In the genomic region with DNA sequence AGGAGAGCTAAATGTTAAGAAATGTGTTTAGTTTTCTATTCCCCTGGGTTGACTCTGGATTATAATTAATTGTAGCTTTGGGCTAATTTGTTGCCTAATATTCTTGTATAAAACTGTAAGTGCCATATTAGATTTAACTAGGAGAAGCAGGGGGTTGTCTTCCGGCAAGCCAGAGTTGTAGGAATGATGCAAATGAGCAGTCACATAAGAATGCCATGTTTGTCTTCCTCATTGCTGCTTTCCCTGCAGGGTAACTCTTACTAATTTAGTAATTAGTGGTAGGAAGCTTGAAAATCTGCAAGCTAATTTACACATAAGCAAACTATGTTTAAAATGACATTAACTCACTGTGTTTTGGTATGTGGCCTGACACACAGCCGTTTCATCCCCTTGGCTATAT, we compare ENCODE assay signal across 25 cellular contexts.
DNase-seq lines count a peak whose midpoint lies in the region; ATAC-seq, FAIRE-seq and TF ChIP-seq lines count a peak whose summit lies in the region.
"Had no signal": no experiment of that assay in that cellular context is flagged by ENCODE, and none has a peak within 500 bp of the region (broad histone marks: within the 10 kb centered on the region; RNA-seq: fewer than 3 reads in every experiment).

No MANE protein-coding gene starts in this region.

- TF ChIP-seq CTCF in SK-N-SH (IDR thresholded peaks at IDR 0.05) (no peak), astrocyte (IDR thresholded peaks at IDR 0.05; ENCODE audit: insufficient read depth, low read depth, low read length) (no peak), fibroblast of villous mesenchyme (IDR thresholded peaks at IDR 0.05; ENCODE audit: insufficient read depth, low read depth, low read length) (no peak)

- no peak overlapping the region for H2BK120ac ChIP-seq in trophoblast cell (ENCODE audit: insufficient read depth, low read length, poor library complexity)

- TF ChIP-seq EP300 in SK-N-SH (IDR thresholded peaks at IDR 0.05; ENCODE audit: borderline replicate concordance in 1 of 2, low read depth in 1 of 2, low read length in 1 of 2), result no peak

- peak overlapping the region; percentile 87 for H3K27ac Mint-ChIP-seq in astrocyte (ENCODE audit: unreplicated experiment)
- H3K27ac Mint-ChIP-seq: effector memory CD8-positive, alpha-beta T cell; memory B cell; natural killer cell treated with Interleukin-12 subunit alpha and Interleukin-12 subunit beta and Interleukin-15 and Interleukin-18, amount 100 ng/mL, for 72 hours had no signal

- no peaks in the 10 kb centered on the region for H3K9me2 ChIP-seq in SK-N-SH

- H3K4me2 ChIP-seq in SK-N-SH (peak overlapping the region; percentile 27; the same call in 1 of the 2 replicates), astrocyte (ENCODE audit: low read length) (peak overlapping the region; percentile 73), skeletal muscle satellite cell (ENCODE audit: low read length) (peak overlapping the region; percentile 52), trophoblast cell (ENCODE audit: low read length) (no peak overlapping the region)

- H3K9ac ChIP-seq in SK-N-SH (no peak overlapping the region), astrocyte (ENCODE audit: low read length) (peak overlapping the region; percentile 53), skeletal muscle satellite cell (ENCODE audit: low read depth, low read length) (peak overlapping the region; percentile 41), trophoblast cell (ENCODE audit: low read length) (no peak overlapping the region)

- no peak overlapping the region for H2BK12ac ChIP-seq in trophoblast cell (ENCODE audit: low read length)

- H3K23ac ChIP-seq in trophoblast cell (ENCODE audit: low read length), result no peak overlapping the region

- H2AK5ac ChIP-seq in trophoblast cell (ENCODE audit: low read length), result no peak overlapping the region

- no peaks in the 10 kb centered on the region for H3K9me3 ChIP-seq in SK-N-SH
- H3K9me3 ChIP-seq in astrocyte (ENCODE audit: insufficient read depth, low read depth, low read length), result no peaks in the 10 kb centered on the region
- H3K9me3 ChIP-seq in skeletal muscle satellite cell (replicated peaks; ENCODE audit: low read length), result no peaks in the 10 kb centered on the region
- no peaks in the 10 kb centered on the region for H3K9me3 ChIP-seq in trophoblast cell (ENCODE audit: insufficient read depth, low read depth, low read length)
- H3K9me3 ChIP-seq: adrenal gland, prostate gland had no signal

- H3K27ac ChIP-seq in SK-N-SH (ENCODE audit: low read depth in 2 of 2, low read length in 1 of 2), result peak overlapping the region in 1 of 2 experiments; percentile 56; a peak in 2 of 4 replicates
- H3K27ac ChIP-seq in astrocyte (ENCODE audit: low read depth, low read length), result peak overlapping the region; percentile 72
- H3K27ac ChIP-seq in trophoblast cell (ENCODE audit: low read depth, low read length), result no peak overlapping the region
- H3K27ac ChIP-seq: 22Rv1, adrenal gland, prostate gland had no signal

- TF ChIP-seq RAD21 in SK-N-SH (IDR thresholded peaks at IDR 0.05; ENCODE audit: low read length), result no peak

- H3K79me2 ChIP-seq in SK-N-SH (ENCODE audit: insufficient read depth), result no peaks in the 10 kb centered on the region
- no peaks in the 10 kb centered on the region for H3K79me2 ChIP-seq in astrocyte (ENCODE audit: insufficient read depth, low read length)
- no peaks in the 10 kb centered on the region for H3K79me2 ChIP-seq in trophoblast cell (ENCODE audit: control insufficient read depth, insufficient read depth, low read length, poor library complexity)

- H3K4me1 ChIP-seq in SK-N-SH (ENCODE audit: control insufficient read depth in 1 of 2, insufficient read depth in 2 of 2, low read depth in 1 of 2, low read length in 1 of 2) (peaks cover 0 to 6% of the 10 kb centered on the region in 2 experiments; a peak in 2 of 4 replicates), astrocyte (ENCODE audit: insufficient read depth, low read length) (peaks cover 9% of the 10 kb centered on the region), skeletal muscle satellite cell (ENCODE audit: control insufficient read depth, insufficient read depth, low read length) (peaks cover 21% of the 10 kb centered on the region), trophoblast cell (ENCODE audit: control insufficient read depth in 1 of 2, insufficient read depth in 2 of 2, low read length in 2 of 2) (no peaks in the 10 kb centered on the region)
- H3K4me1 ChIP-seq: adrenal gland, prostate gland had no signal

- H3K27me3 ChIP-seq in SK-N-SH (ENCODE audit: insufficient read depth) (no peaks in the 10 kb centered on the region), astrocyte (ENCODE audit: insufficient read depth, low read length) (no peaks in the 10 kb centered on the region), skeletal muscle satellite cell (ENCODE audit: control insufficient read depth, insufficient read depth, low read length) (no peaks in the 10 kb centered on the region), trophoblast cell (ENCODE audit: insufficient read depth, low read length) (no peaks in the 10 kb centered on the region)
- H3K27me3 ChIP-seq: adrenal gland had no signal

- H3K36me3 Mint-ChIP-seq in astrocyte (ENCODE audit: low read depth, unreplicated experiment), result no peaks in the 10 kb centered on the region
- H3K36me3 Mint-ChIP-seq: memory B cell had no signal

- no peak overlapping the region for H3K4me3 ChIP-seq in SK-N-SH (ENCODE audit: low read depth in 2 of 2, low read length in 1 of 2)
- H3K4me3 ChIP-seq in astrocyte (ENCODE audit: insufficient read depth, low read depth, low read length), result no peak overlapping the region
- no peak overlapping the region for H3K4me3 ChIP-seq in fibroblast of villous mesenchyme (ENCODE audit: low read depth, low read length)
- H3K4me3 ChIP-seq in skeletal muscle satellite cell (ENCODE audit: low read length), result no peak overlapping the region
- no peak overlapping the region for H3K4me3 ChIP-seq in trophoblast cell (ENCODE audit: low read depth, low read length)
- H3K4me3 ChIP-seq: adrenal gland, prostate gland had no signal

- ATAC-seq in SK-N-SH treated with all-trans-retinoic acid at 6 μM for 48 hours, result no peak
- no peak for ATAC-seq in GM18517 (IDR thresholded peaks at IDR 0.05; ENCODE audit: unreplicated experiment)
- ATAC-seq: effector memory CD8-positive, alpha-beta T cell; natural killer cell treated with Interleukin-12 subunit alpha and Interleukin-12 subunit beta and Interleukin-15 and Interleukin-18, amount 100 ng/mL, for 72 hours had no signal

- H3K14ac ChIP-seq in trophoblast cell (ENCODE audit: low read length), result no peak overlapping the region

- H3K4ac ChIP-seq in trophoblast cell (ENCODE audit: low read depth, low read length), result no peak overlapping the region

- CTCF ChIA-PET in SK-N-SH (lab: Yijun Ruan, JAX), result interaction anchor here (1.1 to 1.8 kb wide), 2 partner anchors 8 to 14 kb away, joined by 4 read pairs; no protein-coding TSS in a partner anchor

- no peak overlapping the region for H4K12ac ChIP-seq in trophoblast cell (ENCODE audit: low read depth, low read length)

- H2AFZ ChIP-seq in SK-N-SH (ENCODE audit: low read depth) (no peak overlapping the region), astrocyte (ENCODE audit: low read depth, low read length) (no peak overlapping the region), trophoblast cell (ENCODE audit: insufficient read depth, low read length, poor library complexity) (no peak overlapping the region)

- H3K4me3 Mint-ChIP-seq in astrocyte (ENCODE audit: unreplicated experiment), result no peak overlapping the region
- H3K4me3 Mint-ChIP-seq: effector memory CD8-positive, alpha-beta T cell; memory B cell; natural killer cell treated with Interleukin-12 subunit alpha and Interleukin-12 subunit beta and Interleukin-15 and Interleukin-18, amount 100 ng/mL, for 72 hours had no signal

- H4K91ac ChIP-seq in trophoblast cell (ENCODE audit: low read depth, low read length), result no peak overlapping the region

- POLR2A ChIA-PET in SK-N-SH (lab: Yijun Ruan, JAX), result no interaction called here

- H3K36me3 ChIP-seq in SK-N-SH (replicated peaks in 1 of 2; ENCODE audit: control insufficient read depth in 1 of 2, insufficient read depth in 2 of 2, low read length in 1 of 2), result no peaks in the 10 kb centered on the region
- H3K36me3 ChIP-seq in astrocyte (ENCODE audit: insufficient read depth, low read length), result no peaks in the 10 kb centered on the region
- no peaks in the 10 kb centered on the region for H3K36me3 ChIP-seq in skeletal muscle satellite cell (ENCODE audit: insufficient read depth, low read length)
- no peaks in the 10 kb centered on the region for H3K36me3 ChIP-seq in trophoblast cell (ENCODE audit: control insufficient read depth in 1 of 2, insufficient read depth in 2 of 2, low read length in 2 of 2)
- H3K36me3 ChIP-seq: adrenal gland, prostate gland had no signal

- no peaks in the 10 kb centered on the region for H4K20me1 ChIP-seq in SK-N-SH (ENCODE audit: insufficient read depth)
- H4K20me1 ChIP-seq in astrocyte (ENCODE audit: insufficient read depth, low read length), result no peaks in the 10 kb centered on the region

- no peak overlapping the region for H2BK5ac ChIP-seq in trophoblast cell (ENCODE audit: low read depth, low read length, poor library complexity)

- 52% methylated on average over 2 of the region's 2 CpGs for WGBS in SK-N-SH (ENCODE audit: low lambda C conversion rate)
- no CpG with 5 or more reads among the region's 2 CpGs for WGBS in trophoblast cell (ENCODE audit: extremely low coverage, insufficient coverage, insufficient read length)

- peaks cover 14% of the 10 kb centered on the region for H3K4me1 Mint-ChIP-seq in astrocyte (ENCODE audit: low read depth, unreplicated experiment)
- H3K4me1 Mint-ChIP-seq: memory B cell had no signal

- FAIRE-seq in astrocyte (lab: Jason Lieb, UNC), result no peak
- FAIRE-seq: GM12891 had no signal

- H3K9me3 Mint-ChIP-seq in astrocyte (ENCODE audit: unreplicated experiment), result no peaks in the 10 kb centered on the region
- H3K9me3 Mint-ChIP-seq: memory B cell had no signal

- H3K18ac ChIP-seq in trophoblast cell (ENCODE audit: low read length), result no peak overlapping the region

- H3K79me1 ChIP-seq in trophoblast cell (ENCODE audit: low read length), result no peaks in the 10 kb centered on the region

- H3K27me3 Mint-ChIP-seq in astrocyte (ENCODE audit: low read depth, unreplicated experiment), result peaks cover 2% of the 10 kb centered on the region
- H3K27me3 Mint-ChIP-seq: effector memory CD8-positive, alpha-beta T cell; natural killer cell treated with Interleukin-12 subunit alpha and Interleukin-12 subunit beta and Interleukin-15 and Interleukin-18, amount 100 ng/mL, for 72 hours had no signal

- no peaks in the 10 kb centered on the region for H3F3A ChIP-seq in SK-N-SH (replicated peaks; ENCODE audit: insufficient read depth)

- no peak for DNase-seq in SK-N-SH
- peak; percentile 45 for DNase-seq in astrocyte (ENCODE audit: low read depth)
- DNase-seq in fibroblast of villous mesenchyme (ENCODE audit: low read depth), result peak; percentile 1
- DNase-seq in stimulated activated naive CD4-positive, alpha-beta T cell treated with Interleukin-2 at 50 U/mL for 16 hours (lab: John Stamatoyannopoulos, UW), result no peak
- no peak for DNase-seq in trophoblast cell
- DNase-seq: activated CD4-positive, alpha-beta T cell treated with anti-CD3 and anti-CD28 coated beads, Interleukin-2, amount 50 U/mL, for 1 hour; activated gamma-delta T cell treated with Interleukin-2 at 50 U/mL for 16 hours; adrenal gland; C1 segment of cervical spinal cord; effector memory CD8-positive, alpha-beta T cell; hypothalamus; KBM-7; NCI-H2171; NCI-H748 treated with DMSO at 0.1 percent for 48 hours; OCI-M1; SHP77 treated with DMSO at 0.1 percent for 48 hours; stimulated activated CD8-positive, alpha-beta memory T cell treated with anti-CD3 and anti-CD28 coated beads, Interleukin-4, amount 100 ng/mL, for 48 hours had no signal

- no peak overlapping the region for H4K8ac ChIP-seq in trophoblast cell (ENCODE audit: low read depth, low read length)

Comparison
In these comparisons a context has a peak if more than half of its experiments do, and no peak if none do; other contexts are left out.
1. DNase-seq: peak in astrocyte (single experiment) and fibroblast of villous mesenchyme (single experiment); none in SK-N-SH (single experiment), stimulated activated naive CD4-positive, alpha-beta T cell treated with Interleukin-2 at 50 U/mL for 16 hours (single experiment) and trophoblast cell (0 of 2).
2. H3K9ac ChIP-seq: peak in astrocyte (single experiment) and skeletal muscle satellite cell (single experiment); none in SK-N-SH (single experiment) and trophoblast cell (single experiment).